In genomic region chrX:45762699-45763647, GRCh38 we compare ENCODE assay signal across 10 cellular contexts.
DNase-seq lines count a peak whose midpoint lies in the region; ATAC-seq and TF ChIP-seq lines count a peak whose summit lies in the region.
"Had no signal": no experiment of that assay in that cellular context is flagged by ENCODE, and none has a peak within 500 bp of the region (broad histone marks: within the 10 kb centered on the region; RNA-seq: fewer than 3 reads in every experiment).

No MANE protein-coding gene starts in this region.

- H4K20me1 ChIP-seq in Karpas-422 (ENCODE audit: insufficient read depth, low read depth, low read length), result no peaks in the 10 kb centered on the region

- ATAC-seq in GM19395 (IDR thresholded peaks at IDR 0.05; ENCODE audit: unreplicated experiment), result peak; percentile 33
- ATAC-seq in GM21528 (IDR thresholded peaks at IDR 0.05; ENCODE audit: low FRiP score, unreplicated experiment), result no peak
- ATAC-seq: heart right ventricle had no signal

- H3K27ac Mint-ChIP-seq in CD4-positive, alpha-beta memory T cell, result peak overlapping the region; percentile 70 to 92 (median 84)

- no peak overlapping the region for H3K4me2 ChIP-seq in Karpas-422 (ENCODE audit: low read depth, low read length, poor library complexity, severe bottlenecking)

- H3K4me1 Mint-ChIP-seq in CD4-positive, alpha-beta memory T cell, result peaks cover 48 to 86% (median 61%) of the 10 kb centered on the region in 4 donors

- peaks cover 78% of the 10 kb centered on the region for H3K4me1 ChIP-seq in CD4-positive, alpha-beta memory T cell (ENCODE audit: insufficient read depth, low read length)
- no peaks in the 10 kb centered on the region for H3K4me1 ChIP-seq in Karpas-422 (ENCODE audit: low read length)

- peak overlapping the region; percentile 45 to 88 (median 52) for H3K4me3 Mint-ChIP-seq in CD4-positive, alpha-beta memory T cell

- no peak for TF ChIP-seq POLR2A in erythroblast (IDR thresholded peaks at IDR 0.05; ENCODE audit: low read length)

- no peak for TF ChIP-seq CTCF in foreskin fibroblast (IDR thresholded peaks at IDR 0.05; ENCODE audit: low read depth, low read length)

- H3K9me2 ChIP-seq in Karpas-422 (replicated peaks; ENCODE audit: insufficient read depth, low read length), result no peaks in the 10 kb centered on the region

- intact Hi-C loops in CD4-positive, alpha-beta memory T cell (cut with micrococcal nuclease), result no loop called here

- H3K9me3 ChIP-seq in CD4-positive, alpha-beta memory T cell (ENCODE audit: control insufficient read depth in 1 of 2, low read length in 2 of 2), result no peaks in the 10 kb centered on the region
- no peaks in the 10 kb centered on the region for H3K9me3 ChIP-seq in Karpas-422 (ENCODE audit: low read length)
- H3K9me3 ChIP-seq: heart right ventricle had no signal

- no peak overlapping the region for H2AFZ ChIP-seq in Karpas-422 (ENCODE audit: low read length)

- no peaks in the 10 kb centered on the region for H3K79me2 ChIP-seq in Karpas-422 (ENCODE audit: low read length)

- CTCF ChIA-PET in CD4-positive, alpha-beta memory T cell (lab: Charles Lee; ENCODE audit: partially characterized antibody), result interaction anchor here (1.2 kb wide), 2 partner anchors 12 to 39 kb away, joined by 3 read pairs; no protein-coding TSS in a partner anchor

- POLR2A ChIA-PET in CD4-positive, alpha-beta memory T cell (lab: Charles Lee; ENCODE audit: partially characterized antibody), result interaction anchor here (0.9 to 2.1 kb wide), 4 partner anchors 9 to 43 kb away, joined by 3 to 9 read pairs (median 6); no protein-coding TSS in a partner anchor

- peaks cover 0 to 9% of the 10 kb centered on the region in 2 donors for H3K36me3 Mint-ChIP-seq in CD4-positive, alpha-beta memory T cell

- no peaks in the 10 kb centered on the region for H3K27me3 Mint-ChIP-seq in CD4-positive, alpha-beta memory T cell

- DNase-seq in CD4-positive, alpha-beta memory T cell, result no peak
- DNase-seq in RKO (ENCODE audit: low spot score) (peak; percentile 57), foreskin fibroblast (peak in 1 of 2 donors; percentile 35), iPS-NIHi7 (ENCODE audit: extremely low spot score) (no peak), Karpas-422 (no peak), erythroblast (lab: John Stamatoyannopoulos, UW) (no peak)
- DNase-seq: heart right ventricle, occipital lobe had no signal

- H3K27ac ChIP-seq in CD4-positive, alpha-beta memory T cell (ENCODE audit: low read depth, low read length), result peak overlapping the region; percentile 60
- H3K27ac ChIP-seq in Karpas-422 (ENCODE audit: low read length), result no peak overlapping the region

- no peaks in the 10 kb centered on the region for H3K36me3 ChIP-seq in CD4-positive, alpha-beta memory T cell (ENCODE audit: insufficient read depth, low read length)
- no peaks in the 10 kb centered on the region for H3K36me3 ChIP-seq in Karpas-422 (ENCODE audit: insufficient read depth, low read length)
- H3K36me3 ChIP-seq: heart right ventricle had no signal

- no peaks in the 10 kb centered on the region for H3K9me3 Mint-ChIP-seq in CD4-positive, alpha-beta memory T cell

- no peak overlapping the region for H3K9ac ChIP-seq in Karpas-422 (ENCODE audit: low read length)

- no peaks in the 10 kb centered on the region for H3K27me3 ChIP-seq in CD4-positive, alpha-beta memory T cell (ENCODE audit: insufficient read depth, low read length)
- no peaks in the 10 kb centered on the region for H3K27me3 ChIP-seq in Karpas-422 (ENCODE audit: low read length)

- H3K4me3 ChIP-seq in CD4-positive, alpha-beta memory T cell (ENCODE audit: low read length in 2 of 2), result no peak overlapping the region
- H3K4me3 ChIP-seq in foreskin fibroblast (ENCODE audit: low read depth in 1 of 2, low read length in 2 of 2) (peak overlapping the region; percentile 20 to 33), Karpas-422 (ENCODE audit: low read length) (no peak overlapping the region)
- H3K4me3 ChIP-seq: heart right ventricle had no signal

Comparison
In these comparisons a context has a peak if more than half of its experiments do, and no peak if none do; other contexts are left out.
1. H3K4me3 ChIP-seq: peak in foreskin fibroblast (2 of 2); none in CD4-positive, alpha-beta memory T cell (0 of 2) and Karpas-422 (single experiment).